Comparison of ENCODE assay signal across 14 cellular contexts in genomic region chr16:53911506-53911905, GRCh38.
DNase-seq lines count a peak whose midpoint lies in the region; ATAC-seq and TF ChIP-seq lines count a peak whose summit lies in the region.
"Had no signal": no experiment of that assay in that cellular context is flagged by ENCODE, and none has a peak within 500 bp of the region (broad histone marks: within the 10 kb centered on the region; RNA-seq: fewer than 3 reads in every experiment).

No MANE protein-coding gene starts in this region.

- CTCF ChIA-PET in naive thymus-derived CD4-positive, alpha-beta T cell (lab: Charles Lee), result no interaction called here

- POLR2A ChIA-PET in naive thymus-derived CD4-positive, alpha-beta T cell (lab: Charles Lee), result no interaction called here

- no peaks in the 10 kb centered on the region for H3K36me3 ChIP-seq in naive thymus-derived CD4-positive, alpha-beta T cell (ENCODE audit: control insufficient read depth in 2 of 3, insufficient read depth in 3 of 3, low read length in 3 of 3)
- H3K36me3 ChIP-seq: colonic mucosa had no signal

- no peak overlapping the region for H3K27ac ChIP-seq in naive thymus-derived CD4-positive, alpha-beta T cell (ENCODE audit: low read depth, low read length)
- no peak overlapping the region for H3K27ac ChIP-seq in dorsolateral prefrontal cortex
- H3K27ac ChIP-seq: colonic mucosa had no signal

- peak overlapping the region in 5 of 9 donors; percentile 48 to 90 (median 53) for H3K27ac Mint-ChIP-seq in naive thymus-derived CD4-positive, alpha-beta T cell

- no peaks in the 10 kb centered on the region for H3K27me3 Mint-ChIP-seq in naive thymus-derived CD4-positive, alpha-beta T cell
- H3K27me3 Mint-ChIP-seq: activated naive CD8-positive, alpha-beta T cell had no signal

- TF ChIP-seq CTCF in dorsolateral prefrontal cortex (IDR thresholded peaks at IDR 0.05 in 54 of 56, conservative IDR thresholded peaks at IDR 0.05 in 2 of 56; ENCODE audit: low read depth in 1 of 56, partially characterized antibody in 56 of 56), result no peak

- no peak overlapping the region for H3K4me3 ChIP-seq in naive thymus-derived CD4-positive, alpha-beta T cell (ENCODE audit: low read length)
- no peak overlapping the region for H3K4me3 ChIP-seq in dorsolateral prefrontal cortex
- H3K4me3 ChIP-seq: colonic mucosa, smooth muscle cell had no signal

- H3K36me3 Mint-ChIP-seq in naive thymus-derived CD4-positive, alpha-beta T cell, result peaks cover 0 to 11% (median 5%) of the 10 kb centered on the region in 5 donors

- peak; percentile 31 for ATAC-seq in naive thymus-derived CD4-positive, alpha-beta T cell
- no peak for ATAC-seq in GM19463 (IDR thresholded peaks at IDR 0.05; ENCODE audit: unreplicated experiment)
- ATAC-seq: HCT116 had no signal

- H3K27me3 ChIP-seq in naive thymus-derived CD4-positive, alpha-beta T cell (ENCODE audit: control insufficient read depth in 2 of 2, insufficient read depth in 2 of 2, low read length in 2 of 2), result no peaks in the 10 kb centered on the region
- H3K27me3 ChIP-seq in dorsolateral prefrontal cortex, result no peaks in the 10 kb centered on the region
- H3K27me3 ChIP-seq: colonic mucosa had no signal

- H3K4me1 ChIP-seq in naive thymus-derived CD4-positive, alpha-beta T cell (ENCODE audit: control insufficient read depth in 2 of 2, insufficient read depth in 2 of 2, low read length in 2 of 2), result peaks cover 15 to 33% of the 10 kb centered on the region in 2 donors
- H3K4me1 ChIP-seq: colonic mucosa had no signal

- intact Hi-C loops in naive thymus-derived CD4-positive, alpha-beta T cell (cut with micrococcal nuclease), result loop anchor here in 1 of 2 donors (5.0 kb wide), 1 partner anchor 209 kb away; the partner anchor contains the start of genes FTO and RPGRIP1L
- intact Hi-C loops in dorsolateral prefrontal cortex (cut with DNase I), result no loop called here

- H3K9me3 Mint-ChIP-seq in naive thymus-derived CD4-positive, alpha-beta T cell, result peaks cover 0 to 3% (median 0%) of the 10 kb centered on the region in 11 donors

- peaks cover 0 to 44% (median 0%) of the 10 kb centered on the region in 7 donors for H3K4me1 Mint-ChIP-seq in naive thymus-derived CD4-positive, alpha-beta T cell

- H3K4me3 Mint-ChIP-seq in naive thymus-derived CD4-positive, alpha-beta T cell, result peak overlapping the region in 1 of 10 donors; percentile 50
- H3K4me3 Mint-ChIP-seq: activated naive CD8-positive, alpha-beta T cell had no signal

- DNase-seq in NOMO-1 treated with DMSO at 0.1 percent for 48 hours (lab: John Stamatoyannopoulos, UW; ENCODE audit: unreplicated experiment) (peak; percentile 32), NOMO-1 treated with dmso at 0.1 percent for 144 hours (lab: John Stamatoyannopoulos, UW; ENCODE audit: unreplicated experiment) (no peak), MV-4-11 (lab: John Stamatoyannopoulos, UW) (peak; percentile 17), UCSD-AML1 (lab: John Stamatoyannopoulos, UW; ENCODE audit: unreplicated experiment) (no peak), dorsolateral prefrontal cortex (no peak)
- peak; percentile 7 for DNase-seq in central memory CD4-positive, alpha-beta T cell
- peak in 2 of 9 donors; percentile 8 to 29 for DNase-seq in naive thymus-derived CD4-positive, alpha-beta T cell
- DNase-seq: Calu3, colonic mucosa, occipital lobe had no signal

- no peaks in the 10 kb centered on the region for H3K9me3 ChIP-seq in naive thymus-derived CD4-positive, alpha-beta T cell (ENCODE audit: control insufficient read depth in 2 of 3, low read length in 3 of 3)
- H3K9me3 ChIP-seq: colonic mucosa had no signal

Comparison
In these comparisons a context has a peak if more than half of its experiments do, and no peak if none do; other contexts are left out.
1. DNase-seq: peak in NOMO-1 treated with DMSO at 0.1 percent for 48 hours (single experiment), MV-4-11 (single experiment) and central memory CD4-positive, alpha-beta T cell (single experiment); none in NOMO-1 treated with dmso at 0.1 percent for 144 hours (single experiment), UCSD-AML1 (single experiment) and dorsolateral prefrontal cortex (0 of 10).